In genomic region chr2:219681301-219682290, GRCh38 we compare ENCODE assay signal across 17 cellular contexts. TPM values are rescaled to one million over a fixed set of nuclear protein-coding genes. Genes with fewer than 3 reads are reported as not detected.
DNase-seq lines count a peak whose midpoint lies in the region; ATAC-seq and TF ChIP-seq lines count a peak whose summit lies in the region.
"Had no signal": no experiment of that assay in that cellular context is flagged by ENCODE, and none has a peak within 500 bp of the region (broad histone marks: within the 10 kb centered on the region; RNA-seq: fewer than 3 reads in every experiment).

No MANE protein-coding gene starts in this region.

- dilution Hi-C loops in mammary epithelial cell (cut with HindIII; ENCODE audit: low sequenced_read_pairs), result loop anchor here (25.0 kb wide), 1 partner anchor 269 kb away; the partner anchor contains the start of gene DES

- no peaks in the 10 kb centered on the region for H4K20me1 ChIP-seq in mammary epithelial cell (ENCODE audit: insufficient read depth, low read length)
- H4K20me1 ChIP-seq: BLaER1 had no signal

- H3K9me3 Mint-ChIP-seq in activated T-helper 1 cell treated with anti-CD3 and anti-CD28 coated beads, Interleukin-12 subunit alpha, Interleukin-12 subunit beta, Interleukin-2, Interleukin-4 antibody, amounts not matched to agents 30 ng/mL and 10 ng/mL and 1 ng/mL, durations not matched to agents 14 hours and 24 hours and 36 hours, result no peaks in the 10 kb centered on the region
- H3K9me3 Mint-ChIP-seq: activated CD4-positive, alpha-beta T cell treated with anti-CD3 and anti-CD28 coated beads, Interleukin-2, amount 10 ng/mL, durations not matched to agents 7 days and 5 days; stimulated activated effector memory CD8-positive, alpha-beta T cell treated with anti-CD3 and anti-CD28 coated beads, Interleukin-12 subunit alpha, Interleukin-12 subunit beta, amount 100 ng/mL, for 72 hours had no signal

- H3K27me3 ChIP-seq in mammary epithelial cell (ENCODE audit: insufficient read depth, low read length), result no peaks in the 10 kb centered on the region
- no peaks in the 10 kb centered on the region for H3K27me3 ChIP-seq in mesenchymal stem cell (ENCODE audit: control insufficient read depth in 1 of 2, insufficient read depth in 1 of 2, low read length in 2 of 2)
- H3K27me3 ChIP-seq: BLaER1 had no signal

- H3K23ac ChIP-seq in mesenchymal stem cell (ENCODE audit: low read length in 2 of 2), result no peak overlapping the region

- CTCF ChIA-PET in mammary epithelial cell (lab: Charles Lee; ENCODE audit: low non-redundant PET), result no interaction called here

- no peak overlapping the region for H2BK12ac ChIP-seq in mesenchymal stem cell (ENCODE audit: low read length in 2 of 2)

- DNase-seq in Daoy (ENCODE audit: low read depth) (peak; percentile 28), NCI-H226 (peak; percentile 85), mammary epithelial cell (peak; percentile 42), mesenchymal stem cell (peak; percentile 56), NCI-H1417 treated with DMSO at 0.1 percent for 48 hours (lab: John Stamatoyannopoulos, UW) (no peak), KG1 (lab: John Stamatoyannopoulos, UW) (no peak)
- DNase-seq in activated T-helper 1 cell treated with anti-CD3 and anti-CD28 coated beads, Interleukin-12 subunit alpha, Interleukin-12 subunit beta, Interleukin-2, Interleukin-4 antibody, amounts not matched to agents 30 ng/mL and 10 ng/mL and 1 ng/mL, durations not matched to agents 14 hours and 24 hours and 36 hours (ENCODE audit: low spot score), result no peak
- DNase-seq: activated CD4-positive, alpha-beta T cell treated with anti-CD3 and anti-CD28 coated beads, Interleukin-2, amount 10 ng/mL, durations not matched to agents 7 days and 5 days; anterior cingulate cortex; left colon; naive B cell; NCI-H2171 treated with DMSO at 0.1 percent for 48 hours; retina; stimulated activated CD4-positive, alpha-beta T cell treated with anti-CD3 and anti-CD28 coated beads, Interleukin-4, amount 100 ng/mL, for 1 hour had no signal

- H3K27ac Mint-ChIP-seq in activated T-helper 1 cell treated with anti-CD3 and anti-CD28 coated beads, Interleukin-12 subunit alpha, Interleukin-12 subunit beta, Interleukin-2, Interleukin-4 antibody, amounts not matched to agents 30 ng/mL and 10 ng/mL and 1 ng/mL, durations not matched to agents 14 hours and 24 hours and 36 hours, result no peak overlapping the region
- H3K27ac Mint-ChIP-seq: activated CD4-positive, alpha-beta T cell treated with anti-CD3 and anti-CD28 coated beads, Interleukin-2, amount 10 ng/mL, durations not matched to agents 7 days and 5 days; stimulated activated effector memory CD8-positive, alpha-beta T cell treated with anti-CD3 and anti-CD28 coated beads, Interleukin-12 subunit alpha, Interleukin-12 subunit beta, amount 100 ng/mL, for 72 hours had no signal

- WGBS in mammary epithelial cell (ENCODE audit: low coverage, missing lambda C conversion rate), result 67% methylated on average over 9 of the region's 9 CpGs
- WGBS in mesenchymal stem cell, result 57% methylated on average over 8 of the region's 9 CpGs

- H3K27me3 Mint-ChIP-seq in activated T-helper 1 cell treated with anti-CD3 and anti-CD28 coated beads, Interleukin-12 subunit alpha, Interleukin-12 subunit beta, Interleukin-2, Interleukin-4 antibody, amounts not matched to agents 30 ng/mL and 10 ng/mL and 1 ng/mL, durations not matched to agents 14 hours and 24 hours and 36 hours (ENCODE audit: insufficient read depth), result peaks cover 2% of the 10 kb centered on the region

- H2BK15ac ChIP-seq in mesenchymal stem cell (ENCODE audit: low read depth, poor library complexity, severe bottlenecking), result no peak overlapping the region

- peak overlapping the region; percentile 67 for H2AFZ ChIP-seq in mammary epithelial cell (ENCODE audit: low read depth, low read length)
- H2AFZ ChIP-seq in mesenchymal stem cell (ENCODE audit: low read depth, low read length), result no peak overlapping the region

- H3K27ac ChIP-seq in mammary epithelial cell (ENCODE audit: insufficient read depth, low read depth, low read length), result no peak overlapping the region
- no peak overlapping the region for H3K27ac ChIP-seq in mesenchymal stem cell (ENCODE audit: low read length, poor library complexity, severe bottlenecking)
- H3K27ac ChIP-seq: BLaER1 had no signal

- H3K4ac ChIP-seq in mesenchymal stem cell (ENCODE audit: low read depth in 1 of 2, low read length in 2 of 2), result no peak overlapping the region

- no peaks in the 10 kb centered on the region for H3K79me1 ChIP-seq in mesenchymal stem cell (replicated peaks; ENCODE audit: low read length, poor library complexity, severe bottlenecking)

- H3K4me1 Mint-ChIP-seq in activated T-helper 1 cell treated with anti-CD3 and anti-CD28 coated beads, Interleukin-12 subunit alpha, Interleukin-12 subunit beta, Interleukin-2, Interleukin-4 antibody, amounts not matched to agents 30 ng/mL and 10 ng/mL and 1 ng/mL, durations not matched to agents 14 hours and 24 hours and 36 hours (ENCODE audit: low read depth), result peaks cover 6% of the 10 kb centered on the region
- H3K4me1 Mint-ChIP-seq: stimulated activated effector memory CD8-positive, alpha-beta T cell treated with anti-CD3 and anti-CD28 coated beads, Interleukin-12 subunit alpha, Interleukin-12 subunit beta, amount 100 ng/mL, for 72 hours had no signal

- H3K4me2 ChIP-seq in mammary epithelial cell (ENCODE audit: insufficient read depth, low read depth, low read length) (peak overlapping the region; percentile 26), mesenchymal stem cell (ENCODE audit: low read length, poor library complexity, severe bottlenecking) (no peak overlapping the region)
- H3K4me2 ChIP-seq: BLaER1 had no signal

- H3K18ac ChIP-seq in mesenchymal stem cell (ENCODE audit: low read depth in 1 of 2, low read length in 2 of 2), result peak overlapping the region in 1 of 2 experiments; percentile 23

- no peak overlapping the region for H4K91ac ChIP-seq in mesenchymal stem cell (ENCODE audit: low read length)

- H3K36me3 Mint-ChIP-seq in activated T-helper 1 cell treated with anti-CD3 and anti-CD28 coated beads, Interleukin-12 subunit alpha, Interleukin-12 subunit beta, Interleukin-2, Interleukin-4 antibody, amounts not matched to agents 30 ng/mL and 10 ng/mL and 1 ng/mL, durations not matched to agents 14 hours and 24 hours and 36 hours (ENCODE audit: low read depth), result no peaks in the 10 kb centered on the region
- H3K36me3 Mint-ChIP-seq: naive B cell; stimulated activated effector memory CD8-positive, alpha-beta T cell treated with anti-CD3 and anti-CD28 coated beads, Interleukin-12 subunit alpha, Interleukin-12 subunit beta, amount 100 ng/mL, for 72 hours had no signal

- H3K79me2 ChIP-seq in mammary epithelial cell (ENCODE audit: insufficient read depth, low read length), result no peaks in the 10 kb centered on the region

- no peak overlapping the region for H3K9ac ChIP-seq in mammary epithelial cell (ENCODE audit: insufficient read depth, low read length)
- peak overlapping the region; percentile 45 for H3K9ac ChIP-seq in mesenchymal stem cell (ENCODE audit: low read length)
- H3K9ac ChIP-seq: BLaER1 had no signal

- H3K9me3 ChIP-seq in mammary epithelial cell (replicated peaks; ENCODE audit: insufficient read depth, low read length) (no peaks in the 10 kb centered on the region), mesenchymal stem cell (ENCODE audit: control insufficient read depth, low read length) (no peaks in the 10 kb centered on the region)

- no peak overlapping the region for H2AK5ac ChIP-seq in mesenchymal stem cell (ENCODE audit: low read length, severe bottlenecking)

- H3K4me3 Mint-ChIP-seq in activated T-helper 1 cell treated with anti-CD3 and anti-CD28 coated beads, Interleukin-12 subunit alpha, Interleukin-12 subunit beta, Interleukin-2, Interleukin-4 antibody, amounts not matched to agents 30 ng/mL and 10 ng/mL and 1 ng/mL, durations not matched to agents 14 hours and 24 hours and 36 hours, result no peak overlapping the region
- H3K4me3 Mint-ChIP-seq: activated CD4-positive, alpha-beta T cell treated with anti-CD3 and anti-CD28 coated beads, Interleukin-2, amount 10 ng/mL, durations not matched to agents 7 days and 5 days; stimulated activated effector memory CD8-positive, alpha-beta T cell treated with anti-CD3 and anti-CD28 coated beads, Interleukin-12 subunit alpha, Interleukin-12 subunit beta, amount 100 ng/mL, for 72 hours had no signal

- no TSS peak for BruUV-seq in mammary epithelial cell (replicated peaks; lab: Mats Ljungman, UMichigan)

- no peak for ATAC-seq in GM19455 (IDR thresholded peaks at IDR 0.05; ENCODE audit: unreplicated experiment)
- ATAC-seq: left colon; stimulated activated effector memory CD8-positive, alpha-beta T cell treated with anti-CD3 and anti-CD28 coated beads, Interleukin-12 subunit alpha, Interleukin-12 subunit beta, amount 100 ng/mL, for 72 hours had no signal

- no peak for TF ChIP-seq CTCF in mammary epithelial cell (conservative IDR thresholded peaks at IDR 0.05 in 1 of 2, IDR thresholded peaks at IDR 0.05 in 1 of 2; ENCODE audit: extremely low read depth in 1 of 2, insufficient read depth in 1 of 2, low read depth in 1 of 2, low read length in 2 of 2)

- H2BK5ac ChIP-seq in mesenchymal stem cell (ENCODE audit: low read depth, low read length, poor library complexity, severe bottlenecking), result no peak overlapping the region

- no peak overlapping the region for H3K4me3 ChIP-seq in mammary epithelial cell (replicated peaks in 1 of 3; ENCODE audit: insufficient read depth in 1 of 3, low read depth in 2 of 3, low read length in 3 of 3)
- H3K4me3 ChIP-seq in mesenchymal stem cell (ENCODE audit: insufficient read depth in 1 of 2, low read depth in 1 of 2, low read length in 2 of 2), result no peak overlapping the region
- H3K4me3 ChIP-seq: BLaER1 had no signal

- intact Hi-C loops in mammary epithelial cell (cut with micrococcal nuclease), result loop anchor here (10.0 kb wide), 2 partner anchors 107 to 407 kb away; partner anchors contain the start of genes DNAJB2, INHA and OBSL1
- intact Hi-C loops in activated T-helper 1 cell treated with anti-CD3 and anti-CD28 coated beads, Interleukin-12 subunit alpha, Interleukin-12 subunit beta, Interleukin-2, Interleukin-4 antibody, amounts not matched to agents 30 ng/mL and 10 ng/mL and 1 ng/mL, durations not matched to agents 14 hours and 24 hours and 36 hours (cut with micrococcal nuclease), result no loop called here

- in situ Hi-C loops in mammary epithelial cell (cut with MboI; ENCODE audit: low sequenced_read_pairs in 2 of 2), result no loop called here

- no peaks in the 10 kb centered on the region for H3K36me3 ChIP-seq in mammary epithelial cell (ENCODE audit: insufficient read depth, low read length)
- no peaks in the 10 kb centered on the region for H3K36me3 ChIP-seq in mesenchymal stem cell (ENCODE audit: control insufficient read depth in 1 of 2, insufficient read depth in 2 of 2, low read depth in 1 of 2, low read length in 2 of 2)
- H3K36me3 ChIP-seq: BLaER1 had no signal

- no peak overlapping the region for H3K14ac ChIP-seq in mesenchymal stem cell (ENCODE audit: low read length in 2 of 2)

- H3K4me1 ChIP-seq in mammary epithelial cell (ENCODE audit: insufficient read depth, low read length), result peaks cover 42% of the 10 kb centered on the region
- peaks cover 11% of the 10 kb centered on the region for H3K4me1 ChIP-seq in mesenchymal stem cell (ENCODE audit: control insufficient read depth, insufficient read depth, low read depth, low read length)

- H4K8ac ChIP-seq in mesenchymal stem cell (ENCODE audit: low read length), result peak overlapping the region; percentile 71

- H2BK120ac ChIP-seq in mesenchymal stem cell (ENCODE audit: low read depth, low read length), result no peak overlapping the region

RNA-seq across cellular contexts. Expression of gene SLC4A3, which starts 54.2 kb away (rescaled TPM):
- 2.3 and 2.4 TPM in 2 replicates for total RNA-seq in Daoy (2014; rRNA removed; shearing (Covaris generic))
- 10 to 100 TPM; 12.5 to 30.0 TPM for total RNA-seq in mammary epithelial cell
- polyA plus RNA-seq in mammary epithelial cell, result 11.2 TPM
- polyA minus RNA-seq in mammary epithelial cell, result 12.7 TPM
- 2.6 TPM for polyA plus RNA-seq in mesenchymal stem cell (2013, experiment 1 of 2)
- polyA plus RNA-seq in mesenchymal stem cell (2013, experiment 2 of 2), result 2.6 TPM
- total RNA-seq in activated T-helper 1 cell treated with anti-CD3 and anti-CD28 coated beads, Interleukin-12 subunit alpha, Interleukin-12 subunit beta, Interleukin-2, Interleukin-4 antibody, amounts not matched to agents 30 ng/mL and 10 ng/mL and 1 ng/mL, durations not matched to agents 14 hours and 24 hours and 36 hours, result 0.17 TPM in 1 of 2 replicates, not detected in the other
- total RNA-seq: activated CD4-positive, alpha-beta T cell treated with anti-CD3 and anti-CD28 coated beads, Interleukin-2, amount 10 ng/mL, durations not matched to agents 7 days and 5 days had no signal

Comparison
In these comparisons a context has a peak if more than half of its experiments do, and no peak if none do; other contexts are left out.
1. DNase-seq: peak in Daoy (single experiment), NCI-H226 (single experiment), mammary epithelial cell (single experiment) and mesenchymal stem cell (single experiment); none in NCI-H1417 treated with DMSO at 0.1 percent for 48 hours (single experiment), KG1 (single experiment) and activated T-helper 1 cell treated with anti-CD3 and anti-CD28 coated beads, Interleukin-12 subunit alpha, Interleukin-12 subunit beta, Interleukin-2, Interleukin-4 antibody, amounts not matched to agents 30 ng/mL and 10 ng/mL and 1 ng/mL, durations not matched to agents 14 hours and 24 hours and 36 hours (single experiment).